ENCODE assay signal across 28 cellular contexts in the genomic region with DNA sequence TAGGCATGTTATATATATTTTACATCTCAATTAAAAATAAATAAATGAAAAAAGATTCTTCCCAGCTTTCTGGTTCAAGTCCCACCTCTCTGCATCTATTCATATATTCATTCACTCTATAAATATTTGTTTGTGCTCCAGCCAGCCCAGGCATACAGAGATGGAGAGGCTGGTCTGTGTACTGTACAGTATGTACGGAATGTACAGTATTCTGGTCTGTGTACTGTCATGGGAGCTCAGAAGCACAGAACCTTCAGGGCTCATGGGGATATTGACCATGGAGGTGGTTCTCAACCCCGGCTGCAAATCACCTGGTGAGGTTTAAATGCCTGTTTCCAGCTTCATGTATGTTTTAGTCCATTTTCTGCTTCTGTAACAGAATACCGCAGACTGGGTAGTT. TPM values are rescaled to one million over a fixed set of nuclear protein-coding genes. Genes with fewer than 3 reads are reported as not detected.
"Had no signal": no experiment of that assay in that cellular context is flagged by ENCODE, and none has a peak within 500 bp of the region (broad histone marks: within the 10 kb centered on the region; RNA-seq: fewer than 3 reads in every experiment).

No MANE protein-coding gene starts in this region.

- H3K4me3 ChIP-seq: breast epithelium, K562, SK-N-MC had no signal

- H3K9me3 ChIP-seq: breast epithelium had no signal

- DNase-seq: activated CD4-positive, alpha-beta memory T cell treated with anti-CD3 and anti-CD28 coated beads, Interleukin-2, amount 10 ng/mL, durations not matched to agents 7 days and 5 days; activated CD4-positive, alpha-beta T cell treated with anti-CD3 and anti-CD28 coated beads for 36 hours; activated CD4-positive, alpha-beta T cell treated with anti-CD3 and anti-CD28 coated beads, Interleukin-2, amount 50 U/mL, for 1 hour; activated gamma-delta T cell; activated naive CD4-positive, alpha-beta T cell treated with anti-CD3 and anti-CD28 coated beads for 36 hours; activated T-cell treated with anti-CD3 and anti-CD28 coated beads for 4 hours; activated T-cell treated with anti-CD3 and anti-CD28 coated beads, Interleukin-2, amount 50 U/mL, for 48 hours; Karpas-422; NCI-H1092 treated with DMSO at 0.1 percent for 48 hours; NCI-H1417 treated with DMSO at 0.1 percent for 48 hours; NCI-H1694; NCI-H2029 treated with DMSO at 0.1 percent for 48 hours; NCI-H510A treated with DMSO at 0.1 percent for 48 hours; NCI-H69; NK-92 treated with Interleukin-12 subunit alpha and Interleukin-12 subunit beta, amount 100 ng/mL, for 24 hours; OCI-M1; RPMI8226; T-cell; T-helper 2 cell; T1000; WERI-Rb-1 had no signal

- H3K9me3 Mint-ChIP-seq: activated CD4-positive, alpha-beta memory T cell treated with anti-CD3 and anti-CD28 coated beads, Interleukin-2, amount 10 ng/mL, durations not matched to agents 7 days and 5 days; activated naive CD4-positive, alpha-beta T cell treated with anti-CD3 and anti-CD28 coated beads for 36 hours; activated T-helper 17 cell treated with anti-CD3 and anti-CD28 coated beads, Interleukin-2, amount 50 U/mL, for 72 hours; T-cell had no signal

- ATAC-seq: activated CD4-positive, alpha-beta T cell treated with anti-CD3 and anti-CD28 coated beads for 36 hours; activated T-helper 17 cell treated with anti-CD3 and anti-CD28 coated beads, Interleukin-2, amount 50 U/mL, for 72 hours; K562; Panc1; Right ventricle myocardium inferior; T-cell had no signal

- H3K27ac Mint-ChIP-seq: activated CD4-positive, alpha-beta memory T cell treated with anti-CD3 and anti-CD28 coated beads, Interleukin-2, amount 10 ng/mL, durations not matched to agents 7 days and 5 days; activated CD4-positive, alpha-beta T cell treated with anti-CD3 and anti-CD28 coated beads for 36 hours; activated naive CD4-positive, alpha-beta T cell treated with anti-CD3 and anti-CD28 coated beads for 36 hours; activated naive CD8-positive, alpha-beta T cell; activated T-helper 17 cell treated with anti-CD3 and anti-CD28 coated beads, Interleukin-2, amount 50 U/mL, for 72 hours; T-cell had no signal

- H3K4me3 Mint-ChIP-seq: activated CD4-positive, alpha-beta memory T cell treated with anti-CD3 and anti-CD28 coated beads, Interleukin-2, amount 10 ng/mL, durations not matched to agents 7 days and 5 days; activated CD4-positive, alpha-beta T cell treated with anti-CD3 and anti-CD28 coated beads for 36 hours; activated naive CD4-positive, alpha-beta T cell treated with anti-CD3 and anti-CD28 coated beads for 36 hours; activated naive CD8-positive, alpha-beta T cell; activated T-helper 17 cell treated with anti-CD3 and anti-CD28 coated beads, Interleukin-2, amount 50 U/mL, for 72 hours; T-cell had no signal

- H3K27ac ChIP-seq: breast epithelium, SK-N-MC, WERI-Rb-1 had no signal

- H3K27me3 ChIP-seq: breast epithelium had no signal

- H3K36me3 ChIP-seq: breast epithelium, WERI-Rb-1 had no signal

- H3K4me1 Mint-ChIP-seq: activated T-helper 17 cell treated with anti-CD3 and anti-CD28 coated beads, Interleukin-2, amount 50 U/mL, for 72 hours had no signal

- H3K36me3 Mint-ChIP-seq: activated naive CD8-positive, alpha-beta T cell; T-cell had no signal

- H3K27me3 Mint-ChIP-seq: activated CD4-positive, alpha-beta T cell treated with anti-CD3 and anti-CD28 coated beads for 36 hours had no signal

RNA-seq across cellular contexts. Expression of a gene that starts 13.8 kb away (rescaled TPM):
- total RNA-seq: activated CD4-positive, alpha-beta memory T cell treated with anti-CD3 and anti-CD28 coated beads, Interleukin-2, amount 10 ng/mL, durations not matched to agents 7 days and 5 days; activated naive CD4-positive, alpha-beta T cell treated with anti-CD3 and anti-CD28 coated beads for 36 hours; K562 had no signal
